11 cellular contexts compared by ENCODE assay signal in the genomic region with DNA sequence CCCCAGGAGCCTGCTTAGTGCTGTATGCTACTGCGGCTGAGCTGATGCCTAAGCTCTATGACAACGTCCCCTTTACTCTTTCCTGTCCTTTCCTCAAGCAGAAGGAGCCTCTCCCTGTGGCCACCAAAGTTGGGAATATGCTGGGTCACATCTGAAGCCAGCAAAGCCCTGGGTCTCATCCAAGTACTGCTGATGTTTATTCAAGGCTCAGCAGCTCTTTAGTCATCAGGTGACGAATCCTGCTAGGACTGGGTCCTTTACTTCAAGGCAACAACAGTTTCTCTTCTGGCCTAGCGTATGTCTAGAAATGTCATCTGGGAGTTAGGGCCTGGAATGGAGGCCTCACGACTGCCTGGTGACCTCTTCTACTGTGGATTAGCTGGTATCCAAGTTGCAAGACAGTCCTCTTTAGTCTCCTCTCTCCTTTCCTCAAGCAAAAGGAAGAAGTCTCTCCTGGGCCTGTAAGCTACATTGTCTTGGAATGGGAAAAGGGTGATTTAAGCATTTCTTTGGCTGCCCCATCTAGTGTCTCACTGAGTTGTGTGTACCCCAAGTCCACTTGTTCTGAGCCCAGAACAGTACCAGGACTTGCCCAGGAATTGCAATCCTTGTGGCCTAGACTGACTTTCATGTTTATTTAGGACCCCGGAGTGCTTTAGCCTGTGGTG.
A peak's percentile ranks its signal among the peaks of the same experiment; 100 is the strongest.
DNase-seq lines count a peak whose midpoint lies in the region; ATAC-seq, FAIRE-seq and TF ChIP-seq lines count a peak whose summit lies in the region.
"Had no signal": no experiment of that assay in that cellular context is flagged by ENCODE, and none has a peak within 500 bp of the region (broad histone marks: within the 10 kb centered on the region; RNA-seq: fewer than 3 reads in every experiment).

No MANE protein-coding gene starts in this region.

- WGBS in GM23248 (ENCODE audit: low coverage in 1 of 2, low lambda C conversion rate in 2 of 2, missing lambda C conversion rate in 2 of 2), 2 experiments = 40 to 53% methylated on average over 6 of the region's 6 CpGs

- H3K79me2 ChIP-seq in GM23248 (ENCODE audit: insufficient read depth) = no peaks in the 10 kb centered on the region

- TF ChIP-seq CTCF in fibroblast of the aortic adventitia (IDR thresholded peaks at IDR 0.05; ENCODE audit: insufficient read depth, low read length) = no peak

- peak overlapping the region; percentile 54 for H2AFZ ChIP-seq in GM23248

- in situ Hi-C loops in GM23248 (cut with MboI) = no loop called here

- FAIRE-seq in urothelium cell line (lab: Jason Lieb, UNC) = no peak

- intact Hi-C loops in left ventricle myocardium superior (cut with micrococcal nuclease) = no loop called here

- H3K9ac ChIP-seq in GM23248 = peak overlapping the region; percentile 52
- no peak overlapping the region for H3K9ac ChIP-seq in adipocyte (ENCODE audit: low read length)
- no peak overlapping the region for H3K9ac ChIP-seq in stomach smooth muscle (ENCODE audit: low read length in 2 of 2)

- H3K27me3 ChIP-seq in GM23248 (replicated peaks; ENCODE audit: insufficient read depth) (no peaks in the 10 kb centered on the region), adipocyte (replicated peaks; ENCODE audit: control insufficient read depth, insufficient read depth, low read length) (no peaks in the 10 kb centered on the region), stomach smooth muscle (ENCODE audit: control insufficient read depth in 1 of 2, insufficient read depth in 2 of 2, low read length in 2 of 2) (no peaks in the 10 kb centered on the region)
- H3K27me3 ChIP-seq: cardiac muscle cell had no signal

- ATAC-seq in HG02571 (IDR thresholded peaks at IDR 0.05; ENCODE audit: unreplicated experiment) (no peak), left ventricle myocardium superior (no peak)

- H3K9me2 ChIP-seq in GM23248 (ENCODE audit: insufficient read depth) = no peaks in the 10 kb centered on the region

- peak overlapping the region; percentile 63 for H3K27ac ChIP-seq in GM23248
- peak overlapping the region; percentile 24 for H3K27ac ChIP-seq in stomach smooth muscle (ENCODE audit: low read length)
- H3K27ac ChIP-seq: cardiac muscle cell had no signal

- DNase-seq in GM23248 (peak; percentile 91), adipocyte (ENCODE audit: low read depth) (peak; percentile 64), fibroblast of the aortic adventitia (ENCODE audit: low read depth) (peak; percentile 73), cerebellar nuclear complex (lab: John Stamatoyannopoulos, UW) (no peak), left ventricle myocardium superior (no peak), urothelium cell line (ENCODE audit: low spot score) (no peak)
- DNase-seq: DMS79, NCI-H82 had no signal

- peaks cover 12% of the 10 kb centered on the region for H3K4me1 ChIP-seq in GM23248 (ENCODE audit: insufficient read depth)
- peaks cover 11% of the 10 kb centered on the region for H3K4me1 ChIP-seq in adipocyte (ENCODE audit: control insufficient read depth, insufficient read depth, low read length)
- peaks cover 12% of the 10 kb centered on the region for H3K4me1 ChIP-seq in stomach smooth muscle (ENCODE audit: control insufficient read depth, insufficient read depth, low read length)

- no peaks in the 10 kb centered on the region for H3K9me3 ChIP-seq in GM23248 (ENCODE audit: low read depth)
- no peaks in the 10 kb centered on the region for H3K9me3 ChIP-seq in adipocyte (ENCODE audit: control insufficient read depth, low read length)
- no peaks in the 10 kb centered on the region for H3K9me3 ChIP-seq in stomach smooth muscle (ENCODE audit: control insufficient read depth in 2 of 2, low read length in 2 of 2)

- H3K4me2 ChIP-seq in GM23248 (ENCODE audit: unreplicated experiment) = peak overlapping the region; percentile 16

- H3F3A ChIP-seq in GM23248 (ENCODE audit: insufficient read depth) = peaks cover 11% of the 10 kb centered on the region; the same call in 1 of the 2 replicates

- no peaks in the 10 kb centered on the region for H3K36me3 ChIP-seq in GM23248 (ENCODE audit: low read depth)
- no peaks in the 10 kb centered on the region for H3K36me3 ChIP-seq in adipocyte (ENCODE audit: control insufficient read depth, insufficient read depth, low read length, severe bottlenecking)
- H3K36me3 ChIP-seq in stomach smooth muscle (ENCODE audit: control insufficient read depth in 2 of 2, insufficient read depth in 2 of 2, low read length in 2 of 2) = no peaks in the 10 kb centered on the region
- H3K36me3 ChIP-seq: cardiac muscle cell had no signal

- no peak overlapping the region for H3K4me3 ChIP-seq in GM23248
- no peak overlapping the region for H3K4me3 ChIP-seq in adipocyte (ENCODE audit: low read length)
- no peak overlapping the region for H3K4me3 ChIP-seq in fibroblast of the aortic adventitia (ENCODE audit: low read depth, low read length)
- H3K4me3 ChIP-seq in stomach smooth muscle (ENCODE audit: low read length in 2 of 2) = no peak overlapping the region
- H3K4me3 ChIP-seq: cardiac muscle cell had no signal

- H4K20me1 ChIP-seq in GM23248 (ENCODE audit: insufficient read depth) = no peaks in the 10 kb centered on the region

Comparison
In these comparisons a context has a peak if more than half of its experiments do, and no peak if none do; other contexts are left out.
1. DNase-seq: peak in GM23248 (single experiment), adipocyte (single experiment) and fibroblast of the aortic adventitia (single experiment); none in cerebellar nuclear complex (0 of 2), left ventricle myocardium superior (single experiment) and urothelium cell line (single experiment).